Comparison of ENCODE assay signal across 8 cellular contexts in genomic region chr4:77618383-77619241, GRCh38. TPM values are rescaled to one million over a fixed set of nuclear protein-coding genes. Genes with fewer than 3 reads are reported as not detected.
DNase-seq lines count a peak whose midpoint lies in the region; ATAC-seq and TF ChIP-seq lines count a peak whose summit lies in the region.

No MANE protein-coding gene starts in this region.

- H3K4me2 ChIP-seq in OCI-LY3 (ENCODE audit: low read length): peak overlapping the region; percentile 84

- peak overlapping the region; percentile 51 for H3K9ac ChIP-seq in OCI-LY3 (ENCODE audit: low read length)

- H3K4me1 Mint-ChIP-seq in natural killer cell: peaks cover 10% of the 10 kb centered on the region in 2 donors
- H3K4me1 Mint-ChIP-seq in stimulated activated naive CD8-positive, alpha-beta T cell treated with anti-CD3 and anti-CD28 coated beads, Interleukin-15, Interleukin-2, amounts not matched to agents 100 ng/mL and 50 ng/mL, for 24 hours (ENCODE audit: low read depth): peaks cover 7% of the 10 kb centered on the region

- peak overlapping the region; percentile 71 for H3K4me3 ChIP-seq in OCI-LY3 (ENCODE audit: low read length)
- no peak overlapping the region for H3K4me3 ChIP-seq in esophagus squamous epithelium

- H3K4me1 ChIP-seq in OCI-LY3 (ENCODE audit: low read length) (peaks cover 49% of the 10 kb centered on the region), esophagus squamous epithelium (peaks cover 0 to 7% (median 0%) of the 10 kb centered on the region in 3 donors)

- H3K4me3 Mint-ChIP-seq in natural killer cell: no peak overlapping the region
- no peak overlapping the region for H3K4me3 Mint-ChIP-seq in stimulated activated naive CD8-positive, alpha-beta T cell treated with anti-CD3 and anti-CD28 coated beads, Interleukin-15, Interleukin-2, amounts not matched to agents 100 ng/mL and 50 ng/mL, for 24 hours

- H3K36me3 Mint-ChIP-seq in natural killer cell: no peaks in the 10 kb centered on the region
- H3K36me3 Mint-ChIP-seq in stimulated activated naive CD8-positive, alpha-beta T cell treated with anti-CD3 and anti-CD28 coated beads, Interleukin-15, Interleukin-2, amounts not matched to agents 100 ng/mL and 50 ng/mL, for 24 hours (ENCODE audit: low read depth): no peaks in the 10 kb centered on the region

- H3K27me3 Mint-ChIP-seq in natural killer cell (ENCODE audit: low read depth in 2 of 2): peaks cover 23 to 27% of the 10 kb centered on the region in 2 donors
- H3K27me3 Mint-ChIP-seq in stimulated activated naive CD8-positive, alpha-beta T cell treated with anti-CD3 and anti-CD28 coated beads, Interleukin-15, Interleukin-2, amounts not matched to agents 100 ng/mL and 50 ng/mL, for 24 hours: peaks cover 14% of the 10 kb centered on the region

- no peaks in the 10 kb centered on the region for H3K36me3 ChIP-seq in OCI-LY3 (replicated peaks; ENCODE audit: low read depth, low read length)
- H3K36me3 ChIP-seq in esophagus squamous epithelium: no peaks in the 10 kb centered on the region

- TF ChIP-seq CTCF in OCI-LY3 (IDR thresholded peaks at IDR 0.05; ENCODE audit: low read depth, low read length) (peak; percentile 88), esophagus squamous epithelium (IDR thresholded peaks at IDR 0.05) (peak; percentile 68 to 81 (median 72)), natural killer cell (IDR thresholded peaks at IDR 0.05) (peak; percentile 94)

- H3K27ac Mint-ChIP-seq in natural killer cell: no peak overlapping the region
- peak overlapping the region; percentile 17 for H3K27ac Mint-ChIP-seq in stimulated activated naive CD8-positive, alpha-beta T cell treated with anti-CD3 and anti-CD28 coated beads, Interleukin-15, Interleukin-2, amounts not matched to agents 100 ng/mL and 50 ng/mL, for 24 hours

- H4K20me1 ChIP-seq in OCI-LY3 (ENCODE audit: insufficient read depth, low read length): no peaks in the 10 kb centered on the region

- H3K9me3 Mint-ChIP-seq in natural killer cell: no peaks in the 10 kb centered on the region
- H3K9me3 Mint-ChIP-seq in stimulated activated naive CD8-positive, alpha-beta T cell treated with anti-CD3 and anti-CD28 coated beads, Interleukin-15, Interleukin-2, amounts not matched to agents 100 ng/mL and 50 ng/mL, for 24 hours: no peaks in the 10 kb centered on the region

- H3K27ac ChIP-seq in OCI-LY3 (ENCODE audit: low read length) (no peak overlapping the region), esophagus squamous epithelium (no peak overlapping the region)

- TF ChIP-seq POLR2A in esophagus squamous epithelium (IDR thresholded peaks at IDR 0.05): no peak

- H3K27me3 ChIP-seq in OCI-LY3 (ENCODE audit: low read depth, low read length): no peaks in the 10 kb centered on the region
- H3K27me3 ChIP-seq in esophagus squamous epithelium: no peaks in the 10 kb centered on the region

- H3K9me3 ChIP-seq in OCI-LY3 (ENCODE audit: insufficient read depth, low read length) (no peaks in the 10 kb centered on the region), esophagus squamous epithelium (no peaks in the 10 kb centered on the region)

- H2AFZ ChIP-seq in OCI-LY3 (ENCODE audit: low read depth, low read length): peak overlapping the region; percentile 55

- peak; percentile 90 for ATAC-seq in GM21526 (IDR thresholded peaks at IDR 0.05; ENCODE audit: low FRiP score, unreplicated experiment)
- peak; percentile 88 to 97 (median 88) for ATAC-seq in natural killer cell

- DNase-seq in DMS153 treated with DMSO at 0.1 percent for 48 hours (lab: John Stamatoyannopoulos, UW; ENCODE audit: unreplicated experiment) (peak; percentile 89), HUDEP-2 (lab: John Stamatoyannopoulos, UW; ENCODE audit: unreplicated experiment in 76 of 76) (peak in 46 of 76 experiments; percentile 2 to 62 (median 19)), activated T-cell treated with anti-CD3 and anti-CD28 coated beads for 1 hour (ENCODE audit: low read depth) (peak; percentile 34), esophagus squamous epithelium (lab: John Stamatoyannopoulos, UW) (no peak), natural killer cell (peak; percentile 27)

- intact Hi-C loops in esophagus squamous epithelium (cut with DNase I) (no loop called here), natural killer cell (cut with micrococcal nuclease) (loop anchor here (5.0 kb wide), 2 partner anchors 231 to 376 kb away; no protein-coding TSS in a partner anchor)

- H3K79me2 ChIP-seq in OCI-LY3 (ENCODE audit: low read length): no peaks in the 10 kb centered on the region

- WGBS in esophagus squamous epithelium, 2 donors: 16 to 17% methylated on average over 10 to 12 of the region's 12 CpGs

RNA-seq across cellular contexts. Expression of gene CXCL13, which starts 13.0 kb away (rescaled TPM):
- 1 to 10 TPM in 2 of 4 donors, not detected in 2; 2.2 to 2.4 TPM for total RNA-seq in esophagus squamous epithelium
- not detected for total RNA-seq in natural killer cell
